ENCODE assay signal across 12 cellular contexts in genomic region chr12:94586589-94587259, GRCh38.
DNase-seq lines count a peak whose midpoint lies in the region; ATAC-seq and TF ChIP-seq lines count a peak whose summit lies in the region.
"Had no signal": no experiment of that assay in that cellular context is flagged by ENCODE, and none has a peak within 500 bp of the region (broad histone marks: within the 10 kb centered on the region; RNA-seq: fewer than 3 reads in every experiment).

No MANE protein-coding gene starts in this region.

- DNase-seq in G401 (ENCODE audit: low spot score) (peak; percentile 14), cardiac fibroblast (ENCODE audit: low read depth in 2 of 2) (peak; percentile 31 to 36), iris pigment epithelial cell (ENCODE audit: low read depth) (peak; percentile 74), prostate gland (ENCODE audit: low spot score) (no peak), NCI-H446 treated with DMSO at 0.1 percent for 48 hours (lab: John Stamatoyannopoulos, UW) (no peak), NCI-H510A treated with DMSO at 0.1 percent for 48 hours (lab: John Stamatoyannopoulos, UW) (no peak)
- DNase-seq: activated CD8-positive, alpha-beta memory T cell treated with anti-CD3 and anti-CD28 coated beads, Interleukin-2, amount 50 U/mL, for 4 hours; activated naive CD8-positive, alpha-beta T cell treated with anti-CD3 and anti-CD28 coated beads for 36 hours; NCI-H69 had no signal

- intact Hi-C loops in prostate gland (cut with DNase I): no loop called here

- no peak for TF ChIP-seq POLR2A in prostate gland (IDR thresholded peaks at IDR 0.05)

- ATAC-seq in GM21786 (IDR thresholded peaks at IDR 0.05; ENCODE audit: unreplicated experiment) (no peak), HG02938 (IDR thresholded peaks at IDR 0.05; ENCODE audit: unreplicated experiment) (no peak)

- TF ChIP-seq CTCF in cardiac fibroblast (IDR thresholded peaks at IDR 0.05; ENCODE audit: low read depth, low read length): no peak
- no peak for TF ChIP-seq CTCF in prostate gland (IDR thresholded peaks at IDR 0.05)

- no peaks in the 10 kb centered on the region for H3K27me3 ChIP-seq in prostate gland (replicated peaks; ENCODE audit: insufficient read depth)
- H3K27me3 ChIP-seq: SJSA1 had no signal

- WGBS in prostate gland: 37% methylated on average over 8 of the region's 8 CpGs

- no peaks in the 10 kb centered on the region for H3K9me3 ChIP-seq in prostate gland
- H3K9me3 ChIP-seq: SJSA1 had no signal

- in situ Hi-C loops in G401 (cut with HindIII; ENCODE audit: low sequenced_read_pairs): no loop called here

- H3K4me1 ChIP-seq in prostate gland (replicated peaks): peaks cover 26% of the 10 kb centered on the region
- H3K4me1 ChIP-seq: SJSA1 had no signal

- no peak overlapping the region for H3K4me3 ChIP-seq in cardiac fibroblast (replicated peaks in 1 of 2; ENCODE audit: low read depth in 2 of 2, low read length in 2 of 2)
- H3K4me3 ChIP-seq in prostate gland: no peak overlapping the region
- H3K4me3 ChIP-seq: SJSA1 had no signal

- H3K36me3 ChIP-seq in prostate gland: no peaks in the 10 kb centered on the region
- H3K36me3 ChIP-seq: SJSA1 had no signal

- H3K27ac ChIP-seq in prostate gland: peak overlapping the region; percentile 6 to 62
- H3K27ac ChIP-seq: SJSA1 had no signal

Comparison
In these comparisons a context has a peak if more than half of its experiments do, and no peak if none do; other contexts are left out.
1. DNase-seq: peak in G401 (single experiment), cardiac fibroblast (2 of 2) and iris pigment epithelial cell (single experiment); none in prostate gland (single experiment), NCI-H446 treated with DMSO at 0.1 percent for 48 hours (single experiment) and NCI-H510A treated with DMSO at 0.1 percent for 48 hours (single experiment).